In genomic region chr19:5718579-5719273, GRCh38 we compare ENCODE assay signal across 1 cellular context.
A peak's percentile ranks its signal among the peaks of the same experiment; 100 is the strongest.
TF ChIP-seq lines count a peak whose summit lies in the region.

No MANE protein-coding gene starts in this region.

TF ChIP-seq in K562, 482 proteins besides CTCF, POLR2A, EP300 and RAD21 (continues in another document):
- TF ChIP-seq ZNF695 (CRISPR knock-in tag; IDR thresholded peaks at IDR 0.05) (no peak), ZNF224 (CRISPR knock-in tag; IDR thresholded peaks at IDR 0.05) (no peak), E4F1 (CRISPR knock-in tag; IDR thresholded peaks at IDR 0.05; ENCODE audit: borderline replicate concordance) (no peak), MEIS2 (IDR thresholded peaks at IDR 0.05; ENCODE audit: partially characterized antibody) (no peak), SMARCC2 (IDR thresholded peaks at IDR 0.05; ENCODE audit: low read depth) (peak; percentile 65), RBM14 (IDR thresholded peaks at IDR 0.05; ENCODE audit: borderline replicate concordance, insufficient read depth, low read depth, low read length) (no peak), GATAD2A (IDR thresholded peaks at IDR 0.05) (no peak), ZNF174 (CRISPR knock-in tag; IDR thresholded peaks at IDR 0.05) (no peak), ID3 (CRISPR knock-in tag; IDR thresholded peaks at IDR 0.05) (no peak), ID3 (tag; IDR thresholded peaks at IDR 0.05) (no peak), EWSR1 (IDR thresholded peaks at IDR 0.05; ENCODE audit: borderline replicate concordance, low read depth, partially characterized antibody) (no peak), ZNF586 (CRISPR knock-in tag; conservative IDR thresholded peaks at IDR 0.05) (0 out of 2 replicates have a peak, but pooled peaks have one; percentile 53), BCL6 (CRISPR knock-in tag; IDR thresholded peaks at IDR 0.05) (no peak), U2AF2 (optimal IDR thresholded peaks at IDR 0.05; ENCODE audit: low read depth, low read length) (no peak), PML (IDR thresholded peaks at IDR 0.05; ENCODE audit: low read length) (peak; percentile 45; the same call in 1 of the 2 replicates), ZFP36 (IDR thresholded peaks at IDR 0.05; ENCODE audit: low read depth, low read length, partially characterized antibody) (no peak), CBX2 (IDR thresholded peaks at IDR 0.05; ENCODE audit: insufficient read depth, low read length, poor library complexity, severe bottlenecking) (no peak), ZNF707 (CRISPR knock-in tag; conservative IDR thresholded peaks at IDR 0.05) (no peak), FOXM1 (IDR thresholded peaks at IDR 0.05; ENCODE audit: low read depth) (0 out of 2 replicates have a peak, but pooled peaks have one; percentile 31), FOXM1 (CRISPR knock-in tag; IDR thresholded peaks at IDR 0.05; ENCODE audit: low read depth) (no peak), DDX20 (tag; IDR thresholded peaks at IDR 0.05; ENCODE audit: low read depth) (no peak), ZFP91 (CRISPR knock-in tag; IDR thresholded peaks at IDR 0.05) (no peak), MAFK (IDR thresholded peaks at IDR 0.05; ENCODE audit: low read length) (no peak; the same call in 1 of the 2 replicates), RBM17 (IDR thresholded peaks at IDR 0.05; ENCODE audit: borderline replicate concordance, low read depth, low read length) (no peak), BCLAF1 (IDR thresholded peaks at IDR 0.05; ENCODE audit: borderline replicate concordance in 1 of 2, control insufficient read depth in 1 of 2, low read depth in 2 of 2, low read length in 1 of 2) (no peak), ZNF324 (CRISPR knock-in tag; IDR thresholded peaks at IDR 0.05) (no peak), MEF2D (tag; conservative IDR thresholded peaks at IDR 0.05; ENCODE audit: low read depth) (no peak), ZNF347 (CRISPR knock-in tag; IDR thresholded peaks at IDR 0.05; ENCODE audit: low read depth) (no peak), HDAC8 (tag; IDR thresholded peaks at IDR 0.05) (no peak), RB1 (IDR thresholded peaks at IDR 0.05; ENCODE audit: low read depth) (no peak), ELK3 (CRISPR knock-in tag; IDR thresholded peaks at IDR 0.05) (no peak), FOSL1 (tag; conservative IDR thresholded peaks at IDR 0.05) (peak; percentile 92), KDM2B (CRISPR knock-in tag; IDR thresholded peaks at IDR 0.05) (no peak), HLTF (IDR thresholded peaks at IDR 0.05) (peak; percentile 63; the same call in 1 of the 2 replicates), ZNF655 (CRISPR knock-in tag; IDR thresholded peaks at IDR 0.05) (no peak), E2F6 (IDR thresholded peaks at IDR 0.05; ENCODE audit: borderline replicate concordance in 1 of 2, extremely low read depth in 1 of 2, insufficient read depth in 1 of 2, insufficient read length in 1 of 2, low read depth in 1 of 2, low read length in 1 of 2, poor library complexity in 1 of 2, severe bottlenecking in 1 of 2) (no peak), RNF2 (IDR thresholded peaks at IDR 0.05) (peak; percentile 33; the same call in 1 of the 2 replicates), POLR2H (tag; IDR thresholded peaks at IDR 0.05; ENCODE audit: low read depth) (peak; percentile 98), PPARD (CRISPR knock-in tag; IDR thresholded peaks at IDR 0.05) (no peak), HNRNPUL1 (IDR thresholded peaks at IDR 0.05; ENCODE audit: low read length) (no peak), SMARCB1 (IDR thresholded peaks at IDR 0.05; ENCODE audit: insufficient read length, low read depth) (no peak), CCNT2 (IDR thresholded peaks at IDR 0.05; ENCODE audit: borderline replicate concordance, extremely low read depth, insufficient read length, low read depth, low read length) (no peak), CREM (IDR thresholded peaks at IDR 0.05; ENCODE audit: low read depth) (peak; percentile 45), HCFC1 (IDR thresholded peaks at IDR 0.05; ENCODE audit: low read depth, low read length) (no peak), FOXK1 (CRISPR knock-in tag; IDR thresholded peaks at IDR 0.05; ENCODE audit: borderline replicate concordance) (no peak), ATF6 (CRISPR knock-in tag; IDR thresholded peaks at IDR 0.05) (no peak; the same call in 1 of the 2 replicates), RUNX1 (IDR thresholded peaks at IDR 0.05; ENCODE audit: low read depth) (no peak), ZBTB26 (CRISPR knock-in tag; IDR thresholded peaks at IDR 0.05) (no peak), NKRF (IDR thresholded peaks at IDR 0.05; ENCODE audit: borderline replicate concordance) (0 out of 2 replicates have a peak, but pooled peaks have one; percentile 14), SNAPC5 (CRISPR knock-in tag; IDR thresholded peaks at IDR 0.05) (no peak), ETV6 (IDR thresholded peaks at IDR 0.05; ENCODE audit: borderline replicate concordance in 1 of 2, low read depth in 2 of 2, low read length in 1 of 2) (no peak), ETV6 (CRISPR knock-in tag; IDR thresholded peaks at IDR 0.05; ENCODE audit: borderline replicate concordance) (no peak), FIP1L1 (IDR thresholded peaks at IDR 0.05; ENCODE audit: low read depth, low read length, poor library complexity, severe bottlenecking) (no peak)
